Comparison of ENCODE assay signal across 1 cellular context in the genomic region with DNA sequence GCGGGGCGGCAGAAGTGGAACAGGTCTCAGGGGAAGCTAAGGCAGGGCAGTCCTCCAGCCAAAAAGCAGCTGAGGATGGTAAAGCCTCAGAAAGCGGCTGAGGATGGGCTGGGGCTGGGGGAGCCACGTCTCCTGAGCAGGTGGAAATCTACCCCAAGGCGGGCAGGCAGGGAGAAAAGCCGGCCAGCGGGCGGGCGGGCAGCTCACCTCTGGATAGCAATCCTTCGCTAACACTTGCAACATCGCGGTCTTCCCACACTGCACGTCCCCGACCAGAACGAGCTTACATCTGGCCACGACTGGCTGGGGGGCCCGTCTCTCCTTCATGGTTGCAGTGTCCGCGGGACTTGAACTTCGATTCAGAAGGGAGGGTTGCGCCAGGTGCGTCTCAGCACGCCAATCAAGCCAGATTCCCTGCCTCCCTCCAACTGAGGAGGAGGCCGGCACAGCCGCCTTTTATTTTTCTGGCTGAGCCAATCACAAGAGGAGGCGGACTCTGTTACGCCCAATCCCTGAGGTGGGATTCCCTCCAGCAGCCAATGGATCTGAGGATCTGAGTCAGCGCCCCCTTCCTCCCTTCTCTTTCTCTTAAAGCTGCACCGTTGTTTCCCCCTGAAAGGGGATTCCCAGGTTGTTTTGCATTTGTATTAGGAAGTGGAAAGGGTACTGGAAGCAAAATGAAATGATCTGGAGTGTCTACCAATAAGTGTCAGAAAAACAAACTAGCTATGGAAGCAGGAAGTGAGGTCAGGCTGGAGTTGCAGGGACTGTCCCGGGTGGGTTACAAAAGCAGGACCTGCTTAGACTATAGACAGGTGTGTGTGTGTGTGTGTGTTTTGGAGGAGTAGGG.
TF ChIP-seq lines count a peak whose summit lies in the region.

A gene (minus strand): TSS at position 430 of the 850 bp plus-strand sequence. CDS start 103 bp downstream, at position 327.

TF ChIP-seq in GM12878, 131 proteins besides CTCF, POLR2A, EP300 and RAD21 (continued from another document):
- no peak for TF ChIP-seq EZH2 (IDR thresholded peaks at IDR 0.05; ENCODE audit: borderline replicate concordance, control insufficient read depth, low read depth, low read length)
- TF ChIP-seq, protein P1, sequence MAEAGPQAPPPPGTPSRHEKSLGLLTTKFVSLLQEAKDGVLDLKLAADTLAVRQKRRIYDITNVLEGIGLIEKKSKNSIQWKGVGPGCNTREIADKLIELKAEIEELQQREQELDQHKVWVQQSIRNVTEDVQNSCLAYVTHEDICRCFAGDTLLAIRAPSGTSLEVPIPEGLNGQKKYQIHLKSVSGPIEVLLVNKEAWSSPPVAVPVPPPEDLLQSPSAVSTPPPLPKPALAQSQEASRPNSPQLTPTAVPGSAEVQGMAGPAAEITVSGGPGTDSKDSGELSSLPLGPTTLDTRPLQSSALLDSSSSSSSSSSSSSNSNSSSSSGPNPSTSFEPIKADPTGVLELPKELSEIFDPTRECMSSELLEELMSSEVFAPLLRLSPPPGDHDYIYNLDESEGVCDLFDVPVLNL (IDR thresholded peaks at IDR 0.05; ENCODE audit: low read depth, low read length): peak; percentile 48; the same call in 1 of the 2 replicates
- TF ChIP-seq, protein P2, sequence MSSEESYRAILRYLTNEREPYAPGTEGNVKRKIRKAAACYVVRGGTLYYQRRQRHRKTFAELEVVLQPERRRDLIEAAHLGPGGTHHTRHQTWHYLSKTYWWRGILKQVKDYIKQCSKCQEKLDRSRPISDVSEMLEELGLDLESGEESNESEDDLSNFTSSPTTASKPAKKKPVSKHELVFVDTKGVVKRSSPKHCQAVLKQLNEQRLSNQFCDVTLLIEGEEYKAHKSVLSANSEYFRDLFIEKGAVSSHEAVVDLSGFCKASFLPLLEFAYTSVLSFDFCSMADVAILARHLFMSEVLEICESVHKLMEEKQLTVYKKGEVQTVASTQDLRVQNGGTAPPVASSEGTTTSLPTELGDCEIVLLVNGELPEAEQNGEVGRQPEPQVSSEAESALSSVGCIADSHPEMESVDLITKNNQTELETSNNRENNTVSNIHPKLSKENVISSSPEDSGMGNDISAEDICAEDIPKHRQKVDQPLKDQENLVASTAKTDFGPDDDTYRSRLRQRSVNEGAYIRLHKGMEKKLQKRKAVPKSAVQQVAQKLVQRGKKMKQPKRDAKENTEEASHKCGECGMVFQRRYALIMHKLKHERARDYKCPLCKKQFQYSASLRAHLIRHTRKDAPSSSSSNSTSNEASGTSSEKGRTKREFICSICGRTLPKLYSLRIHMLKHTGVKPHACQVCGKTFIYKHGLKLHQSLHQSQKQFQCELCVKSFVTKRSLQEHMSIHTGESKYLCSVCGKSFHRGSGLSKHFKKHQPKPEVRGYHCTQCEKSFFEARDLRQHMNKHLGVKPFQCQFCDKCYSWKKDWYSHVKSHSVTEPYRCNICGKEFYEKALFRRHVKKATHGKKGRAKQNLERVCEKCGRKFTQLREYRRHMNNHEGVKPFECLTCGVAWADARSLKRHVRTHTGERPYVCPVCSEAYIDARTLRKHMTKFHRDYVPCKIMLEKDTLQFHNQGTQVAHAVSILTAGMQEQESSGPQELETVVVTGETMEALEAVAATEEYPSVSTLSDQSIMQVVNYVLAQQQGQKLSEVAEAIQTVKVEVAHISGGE (CRISPR knock-in tag; IDR thresholded peaks at IDR 0.05): peak; percentile 70
- TF ChIP-seq CBFB (IDR thresholded peaks at IDR 0.05; ENCODE audit: low read depth): peak; percentile 70; the same call in 1 of the 2 replicates
- peak; percentile 30 for TF ChIP-seq CREB1 (IDR thresholded peaks at IDR 0.05; ENCODE audit: low read depth)
- TF ChIP-seq, protein P3, sequence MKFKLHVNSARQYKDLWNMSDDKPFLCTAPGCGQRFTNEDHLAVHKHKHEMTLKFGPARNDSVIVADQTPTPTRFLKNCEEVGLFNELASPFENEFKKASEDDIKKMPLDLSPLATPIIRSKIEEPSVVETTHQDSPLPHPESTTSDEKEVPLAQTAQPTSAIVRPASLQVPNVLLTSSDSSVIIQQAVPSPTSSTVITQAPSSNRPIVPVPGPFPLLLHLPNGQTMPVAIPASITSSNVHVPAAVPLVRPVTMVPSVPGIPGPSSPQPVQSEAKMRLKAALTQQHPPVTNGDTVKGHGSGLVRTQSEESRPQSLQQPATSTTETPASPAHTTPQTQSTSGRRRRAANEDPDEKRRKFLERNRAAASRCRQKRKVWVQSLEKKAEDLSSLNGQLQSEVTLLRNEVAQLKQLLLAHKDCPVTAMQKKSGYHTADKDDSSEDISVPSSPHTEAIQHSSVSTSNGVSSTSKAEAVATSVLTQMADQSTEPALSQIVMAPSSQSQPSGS (IDR thresholded peaks at IDR 0.05; ENCODE audit: low read length): peak; percentile 33; the same call in 1 of the 2 replicates
- TF ChIP-seq BMI1 (IDR thresholded peaks at IDR 0.05; ENCODE audit: borderline replicate concordance): no peak
- TF ChIP-seq SREBF2 (IDR thresholded peaks at IDR 0.05; ENCODE audit: low read length): no peak
- no peak for TF ChIP-seq NFXL1 (IDR thresholded peaks at IDR 0.05; ENCODE audit: borderline replicate concordance)
- TF ChIP-seq RFX5 (IDR thresholded peaks at IDR 0.05; ENCODE audit: low read depth, low read length): peak; percentile 81
